Comparison of ENCODE assay signal across 33 cellular contexts in genomic region chr9:120556780-120557179, GRCh38.
"Had no signal": no experiment of that assay in that cellular context is flagged by ENCODE, and none has a peak within 500 bp of the region (broad histone marks: within the 10 kb centered on the region; RNA-seq: fewer than 3 reads in every experiment).

No MANE protein-coding gene starts in this region.

- H2AFZ ChIP-seq: parathyroid adenoma had no signal

- H3K27me3 ChIP-seq: ovary, right lobe of liver, sigmoid colon, spleen, suprapubic skin, testis, tibial artery, transverse colon, upper lobe of right lung, uterus had no signal

- H3K27me3 Mint-ChIP-seq: naive thymus-derived CD8-positive, alpha-beta T cell; natural killer cell treated with Interleukin-12 subunit alpha and Interleukin-12 subunit beta and Interleukin-15 and Interleukin-18, amount 100 ng/mL, for 72 hours; progenitor cell of endocrine pancreas; stimulated activated memory B cell treated with anti-CD40 and anti-IgM and Interleukin-4, amounts not matched to agents 10 μg/mL and 1 μg/mL and 100 μg/mL, for 72 hours; stimulated activated naive CD8-positive, alpha-beta T cell treated with anti-CD3 and anti-CD28 coated beads, Interleukin-15, amount 100 ng/mL, for 72 hours; type B pancreatic cell had no signal

- H3K36me3 ChIP-seq: ovary, right lobe of liver, transverse colon, uterus had no signal

- H3K4me3 Mint-ChIP-seq: naive thymus-derived CD8-positive, alpha-beta T cell; natural killer cell treated with Interleukin-12 subunit alpha and Interleukin-12 subunit beta and Interleukin-15 and Interleukin-18, amount 100 ng/mL, for 72 hours; nephron progenitor cell; neural crest cell; stimulated activated memory B cell treated with anti-CD40 and anti-IgM and Interleukin-4, amounts not matched to agents 10 μg/mL and 1 μg/mL and 100 μg/mL, for 72 hours; stimulated activated naive CD8-positive, alpha-beta T cell treated with anti-CD3 and anti-CD28 coated beads, Interleukin-15, amount 100 ng/mL, for 72 hours; type B pancreatic cell had no signal

- H3K79me2 ChIP-seq: parathyroid adenoma had no signal

- H3K4me3 ChIP-seq: ovary, psoas muscle, right lobe of liver, sigmoid colon, skin epidermis, smooth muscle cell, spleen, suprapubic skin, testis, tibial artery, transverse colon, upper lobe of right lung, uterus had no signal

- H3K9ac ChIP-seq: parathyroid adenoma had no signal

- H3K9me3 Mint-ChIP-seq: natural killer cell treated with Interleukin-12 subunit alpha and Interleukin-12 subunit beta and Interleukin-15 and Interleukin-18, amount 100 ng/mL, for 72 hours; nephron progenitor cell; neural crest cell; stimulated activated memory B cell treated with anti-CD40 and anti-IgM and Interleukin-4, amounts not matched to agents 10 μg/mL and 1 μg/mL and 100 μg/mL, for 72 hours; stimulated activated naive CD8-positive, alpha-beta T cell treated with anti-CD3 and anti-CD28 coated beads, Interleukin-15, amount 100 ng/mL, for 72 hours; type B pancreatic cell had no signal

- H3K9me3 ChIP-seq: ovary, psoas muscle, right lobe of liver, sigmoid colon, spleen, suprapubic skin, testis, tibial artery, transverse colon, upper lobe of right lung, uterus had no signal

- H3K4me1 ChIP-seq: parathyroid adenoma, suprapubic skin, testis, tibial artery, upper lobe of right lung, uterus had no signal

- ATAC-seq: naive thymus-derived CD8-positive, alpha-beta T cell; natural killer cell treated with Interleukin-12 subunit alpha and Interleukin-12 subunit beta and Interleukin-15 and Interleukin-18, amount 100 ng/mL, for 72 hours; psoas muscle; right cardiac atrium; stimulated activated memory B cell treated with anti-CD40 and anti-IgM and Interleukin-4, amounts not matched to agents 10 μg/mL and 1 μg/mL and 100 μg/mL, for 72 hours; stimulated activated naive CD8-positive, alpha-beta T cell treated with anti-CD3 and anti-CD28 coated beads, Interleukin-15, amount 100 ng/mL, for 72 hours; stimulated activated naive CD8-positive, alpha-beta T cell treated with anti-CD3 and anti-CD28 coated beads, Interleukin-15, Interleukin-2, amounts not matched to agents 100 U/mL and 50 U/mL, for 24 hours; upper lobe of right lung had no signal

- H3K27ac Mint-ChIP-seq: natural killer cell treated with Interleukin-12 subunit alpha and Interleukin-12 subunit beta and Interleukin-15 and Interleukin-18, amount 100 ng/mL, for 72 hours; nephron progenitor cell; progenitor cell of endocrine pancreas; stimulated activated memory B cell treated with anti-CD40 and anti-IgM and Interleukin-4, amounts not matched to agents 10 μg/mL and 1 μg/mL and 100 μg/mL, for 72 hours; stimulated activated naive CD8-positive, alpha-beta T cell treated with anti-CD3 and anti-CD28 coated beads, Interleukin-15, amount 100 ng/mL, for 72 hours; type B pancreatic cell had no signal

- H3K27ac ChIP-seq: ovary, parathyroid adenoma, right lobe of liver, sigmoid colon, skin epidermis, spleen, suprapubic skin, testis, tibial artery, transverse colon, upper lobe of right lung, uterus had no signal

- DNase-seq: naive thymus-derived CD8-positive, alpha-beta T cell; nephron progenitor cell; occipital lobe; ovary; posterior cingulate gyrus; psoas muscle; right cardiac atrium; sigmoid colon; spleen; stimulated activated CD4-positive, alpha-beta T cell treated with anti-CD3 and anti-CD28 coated beads, Interleukin-12 subunit alpha, Interleukin-12 subunit beta, amount 100 ng/mL, for 4 hours; stimulated activated CD4-positive, alpha-beta T cell treated with anti-CD3 and anti-CD28 coated beads, Interleukin-1b, Interleukin-23, amount 100 ng/mL, for 48 hours; stimulated activated CD4-positive, alpha-beta T cell treated with anti-CD3 and anti-CD28 coated beads, Interleukin-4, amount 100 ng/mL, for 1 hour; stimulated activated CD4-positive, alpha-beta T cell treated with anti-CD3 and anti-CD28 coated beads, Interleukin-4, amount 100 ng/mL, for 4 hours; stimulated activated CD8-positive, alpha-beta memory T cell treated with anti-CD3 and anti-CD28 coated beads, Interleukin-4, amount 100 ng/mL, for 48 hours; stimulated activated naive CD4-positive, alpha-beta T cell; stimulated activated naive CD8-positive, alpha-beta T cell treated with anti-CD3 and anti-CD28 coated beads, Interleukin-15, amount 100 ng/mL, for 72 hours; stimulated activated naive CD8-positive, alpha-beta T cell treated with anti-CD3 and anti-CD28 coated beads, Interleukin-15, Interleukin-2, amounts not matched to agents 100 U/mL and 50 U/mL, for 24 hours; substantia nigra; testis; tibial artery; transverse colon; upper lobe of right lung; uterus had no signal

- H3K4me2 ChIP-seq: smooth muscle cell had no signal

- H3K4me1 Mint-ChIP-seq: nephron progenitor cell had no signal
